18 cellular contexts compared by ENCODE assay signal in the genomic region with DNA sequence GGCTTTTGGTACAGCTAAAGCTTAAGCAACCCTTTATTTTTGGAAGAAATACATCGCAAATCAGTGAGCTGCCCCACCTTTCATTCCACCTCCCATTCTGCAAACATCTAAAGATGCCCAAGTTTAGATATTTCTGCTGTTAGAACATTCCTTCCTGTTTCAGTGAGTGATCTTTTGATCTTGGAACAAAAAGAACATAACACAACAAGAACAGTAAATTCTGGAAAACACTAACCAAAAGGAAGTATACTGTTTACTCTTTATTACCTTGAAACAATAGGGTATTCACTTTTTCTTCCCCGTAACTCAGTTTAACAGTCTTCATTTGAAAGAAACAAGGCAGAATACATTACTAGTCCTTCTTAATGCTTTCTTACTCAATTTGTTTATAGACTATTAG. TPM values are rescaled to one million over a fixed set of nuclear protein-coding genes. Genes with fewer than 3 reads are reported as not detected.
A peak's percentile ranks its signal among the peaks of the same experiment; 100 is the strongest.
DNase-seq lines count a peak whose midpoint lies in the region; ATAC-seq, FAIRE-seq and TF ChIP-seq lines count a peak whose summit lies in the region.
"Had no signal": no experiment of that assay in that cellular context is flagged by ENCODE, and none has a peak within 500 bp of the region (broad histone marks: within the 10 kb centered on the region; RNA-seq: fewer than 3 reads in every experiment).

No MANE protein-coding gene starts in this region.

- ATAC-seq in activated T-helper 17 cell treated with anti-CD3 and anti-CD28 coated beads, Interleukin-2, amount 50 U/mL, for 72 hours (replicated peaks) = no peak
- no peak for ATAC-seq in stimulated activated effector memory CD8-positive, alpha-beta T cell treated with anti-CD3 and anti-CD28 coated beads, Interleukin-12 subunit alpha, Interleukin-12 subunit beta, amount 100 ng/mL, for 72 hours
- ATAC-seq in GM18505 (IDR thresholded peaks at IDR 0.05; ENCODE audit: unreplicated experiment) = no peak
- no peak for ATAC-seq in stimulated activated naive CD8-positive, alpha-beta T cell treated with anti-CD3 and anti-CD28 coated beads, Interleukin-15, amount 100 ng/mL, for 72 hours

- H3K4me1 ChIP-seq in endothelial cell of umbilical vein (ENCODE audit: control insufficient read depth, extremely low read depth, insufficient read depth, low read length) = peaks cover 47% of the 10 kb centered on the region

- no peaks in the 10 kb centered on the region for H3K4me1 Mint-ChIP-seq in activated naive CD8-positive, alpha-beta T cell (ENCODE audit: low read depth)
- no peaks in the 10 kb centered on the region for H3K4me1 Mint-ChIP-seq in activated naive CD8-positive, alpha-beta T cell treated with anti-CD3 and anti-CD28 coated beads for 36 hours
- H3K4me1 Mint-ChIP-seq in activated T-helper 17 cell treated with anti-CD3 and anti-CD28 coated beads, Interleukin-2, amount 50 U/mL, for 72 hours = no peaks in the 10 kb centered on the region
- peaks cover 5% of the 10 kb centered on the region for H3K4me1 Mint-ChIP-seq in stimulated activated effector memory CD8-positive, alpha-beta T cell treated with anti-CD3 and anti-CD28 coated beads, Interleukin-12 subunit alpha, Interleukin-12 subunit beta, amount 100 ng/mL, for 72 hours
- no peaks in the 10 kb centered on the region for H3K4me1 Mint-ChIP-seq in stimulated activated naive CD8-positive, alpha-beta T cell treated with anti-CD3 and anti-CD28 coated beads, Interleukin-15, amount 100 ng/mL, for 72 hours

- H3K9me3 ChIP-seq in endothelial cell of umbilical vein (replicated peaks; ENCODE audit: control insufficient read depth, insufficient read depth, low read length) = no peaks in the 10 kb centered on the region

- H3K27ac Mint-ChIP-seq in activated naive CD8-positive, alpha-beta T cell = peak overlapping the region; percentile 16
- no peak overlapping the region for H3K27ac Mint-ChIP-seq in activated naive CD8-positive, alpha-beta T cell treated with anti-CD3 and anti-CD28 coated beads for 36 hours
- peak overlapping the region; percentile 4 for H3K27ac Mint-ChIP-seq in activated T-helper 17 cell treated with anti-CD3 and anti-CD28 coated beads, Interleukin-2, amount 50 U/mL, for 72 hours
- peak overlapping the region; percentile 60 for H3K27ac Mint-ChIP-seq in stimulated activated effector memory CD8-positive, alpha-beta T cell treated with anti-CD3 and anti-CD28 coated beads, Interleukin-12 subunit alpha, Interleukin-12 subunit beta, amount 100 ng/mL, for 72 hours
- peak overlapping the region in 1 of 2 donors; percentile 6 for H3K27ac Mint-ChIP-seq in stimulated activated naive CD8-positive, alpha-beta T cell treated with anti-CD3 and anti-CD28 coated beads, Interleukin-15, amount 100 ng/mL, for 72 hours

- FAIRE-seq in endothelial cell of umbilical vein (lab: Jason Lieb, UNC) = peak; percentile 50
- FAIRE-seq: D721Med, G401.6, GM12891 had no signal

- intact Hi-C loops in endothelial cell of umbilical vein (cut with micrococcal nuclease) = no loop called here

- H3K4me2 ChIP-seq in endothelial cell of umbilical vein (ENCODE audit: insufficient read depth, low read length) = peak overlapping the region; percentile 61

- H3K36me3 Mint-ChIP-seq in activated naive CD8-positive, alpha-beta T cell = peaks cover 2% of the 10 kb centered on the region
- H3K36me3 Mint-ChIP-seq in activated naive CD8-positive, alpha-beta T cell treated with anti-CD3 and anti-CD28 coated beads for 36 hours = peaks cover 19% of the 10 kb centered on the region
- peaks cover 99% of the 10 kb centered on the region for H3K36me3 Mint-ChIP-seq in activated T-helper 17 cell treated with anti-CD3 and anti-CD28 coated beads, Interleukin-2, amount 50 U/mL, for 72 hours (ENCODE audit: low read depth)
- peaks cover 100% of the 10 kb centered on the region for H3K36me3 Mint-ChIP-seq in stimulated activated effector memory CD8-positive, alpha-beta T cell treated with anti-CD3 and anti-CD28 coated beads, Interleukin-12 subunit alpha, Interleukin-12 subunit beta, amount 100 ng/mL, for 72 hours

- POLR2A ChIA-PET in endothelial cell of umbilical vein (lab: Charles Lee) = interaction anchor here (0.8 kb wide), 1 partner anchor 13 kb away, joined by 6 read pairs; no protein-coding TSS in a partner anchor

- H4K20me1 ChIP-seq in endothelial cell of umbilical vein (replicated peaks; ENCODE audit: control insufficient read depth, extremely low read depth, insufficient read depth, low read length) = no peaks in the 10 kb centered on the region

- BruUV-seq in endothelial cell of umbilical vein (replicated peaks; lab: Mats Ljungman, UMichigan) = no TSS peak

- H3K9me3 Mint-ChIP-seq in activated naive CD8-positive, alpha-beta T cell (ENCODE audit: low read depth) = no peaks in the 10 kb centered on the region
- H3K9me3 Mint-ChIP-seq in activated naive CD8-positive, alpha-beta T cell treated with anti-CD3 and anti-CD28 coated beads for 36 hours = no peaks in the 10 kb centered on the region
- no peaks in the 10 kb centered on the region for H3K9me3 Mint-ChIP-seq in activated T-helper 17 cell treated with anti-CD3 and anti-CD28 coated beads, Interleukin-2, amount 50 U/mL, for 72 hours
- no peaks in the 10 kb centered on the region for H3K9me3 Mint-ChIP-seq in stimulated activated effector memory CD8-positive, alpha-beta T cell treated with anti-CD3 and anti-CD28 coated beads, Interleukin-12 subunit alpha, Interleukin-12 subunit beta, amount 100 ng/mL, for 72 hours
- no peaks in the 10 kb centered on the region for H3K9me3 Mint-ChIP-seq in stimulated activated naive CD8-positive, alpha-beta T cell treated with anti-CD3 and anti-CD28 coated beads, Interleukin-15, amount 100 ng/mL, for 72 hours

- CTCF ChIA-PET in endothelial cell of umbilical vein (lab: Charles Lee) = interaction anchor here (1.1 to 1.9 kb wide), 4 partner anchors 13 to 100 kb away, joined by 4 to 6 read pairs (median 4); partner anchors contain the start of gene HNRNPR

- no peak for TF ChIP-seq CTCF in endothelial cell of umbilical vein (IDR thresholded peaks at IDR 0.05; ENCODE audit: extremely low read depth in 1 of 2, insufficient read depth in 1 of 2, low read depth in 1 of 2, low read length in 2 of 2)

- peaks cover 4 to 5% of the 10 kb centered on the region in 2 experiments for H3K36me3 ChIP-seq in endothelial cell of umbilical vein (ENCODE audit: control insufficient read depth in 2 of 2, extremely low read depth in 1 of 2, insufficient read depth in 2 of 2, low read length in 2 of 2)

- H3K27ac ChIP-seq in endothelial cell of umbilical vein (ENCODE audit: insufficient read depth, low read depth, low read length) = peak overlapping the region; percentile 52

- dilution Hi-C loops in endothelial cell of umbilical vein (cut with MboI; ENCODE audit: extremely low pct_ligation_motif_present, low sequenced_read_pairs) = no loop called here

- peak overlapping the region; percentile 2 for H3K9ac ChIP-seq in endothelial cell of umbilical vein (replicated peaks; ENCODE audit: extremely low read depth, insufficient read depth, low read length)

- no peaks in the 10 kb centered on the region for H3K27me3 ChIP-seq in endothelial cell of umbilical vein (ENCODE audit: control insufficient read depth in 2 of 2, insufficient read depth in 2 of 2, low read length in 2 of 2)

- H3K27me3 Mint-ChIP-seq in activated naive CD8-positive, alpha-beta T cell = no peaks in the 10 kb centered on the region
- no peaks in the 10 kb centered on the region for H3K27me3 Mint-ChIP-seq in activated naive CD8-positive, alpha-beta T cell treated with anti-CD3 and anti-CD28 coated beads for 36 hours
- H3K27me3 Mint-ChIP-seq in activated T-helper 17 cell treated with anti-CD3 and anti-CD28 coated beads, Interleukin-2, amount 50 U/mL, for 72 hours = no peaks in the 10 kb centered on the region
- H3K27me3 Mint-ChIP-seq in stimulated activated naive CD8-positive, alpha-beta T cell treated with anti-CD3 and anti-CD28 coated beads, Interleukin-15, amount 100 ng/mL, for 72 hours = no peaks in the 10 kb centered on the region

- no peak for DNase-seq in activated naive CD8-positive, alpha-beta T cell treated with anti-CD3 and anti-CD28 coated beads for 36 hours
- DNase-seq in endothelial cell of umbilical vein (ENCODE audit: low read depth, low spot score) = peak; percentile 54
- DNase-seq in stimulated activated effector memory CD8-positive, alpha-beta T cell treated with anti-CD3 and anti-CD28 coated beads, Interleukin-12 subunit alpha, Interleukin-12 subunit beta, amount 100 ng/mL, for 72 hours (ENCODE audit: low spot score in 2 of 2) = no peak
- no peak for DNase-seq in stimulated activated naive CD8-positive, alpha-beta T cell treated with anti-CD3 and anti-CD28 coated beads, Interleukin-15, amount 100 ng/mL, for 72 hours
- no peak for DNase-seq in NCI-H1694 (lab: John Stamatoyannopoulos, UW)
- DNase-seq: DMS79 treated with DMSO at 0.1 percent for 48 hours; GOT3; KBM-7; NCI-H1048; NCI-H69; NK-92 treated with Interleukin-12 subunit alpha and Interleukin-12 subunit beta, amount 100 ng/mL, for 24 hours; OCI-M1 had no signal

- TF ChIP-seq POLR2A in endothelial cell of umbilical vein (IDR thresholded peaks at IDR 0.05; ENCODE audit: low read depth, low read length) = no peak
- no peak for TF ChIP-seq POLR2A in GM18505 (IDR thresholded peaks at IDR 0.05; ENCODE audit: borderline replicate concordance, extremely low read depth, insufficient read depth, insufficient read length)

- H3K4me3 Mint-ChIP-seq in activated naive CD8-positive, alpha-beta T cell = no peak overlapping the region
- no peak overlapping the region for H3K4me3 Mint-ChIP-seq in activated naive CD8-positive, alpha-beta T cell treated with anti-CD3 and anti-CD28 coated beads for 36 hours
- no peak overlapping the region for H3K4me3 Mint-ChIP-seq in activated T-helper 17 cell treated with anti-CD3 and anti-CD28 coated beads, Interleukin-2, amount 50 U/mL, for 72 hours
- H3K4me3 Mint-ChIP-seq in stimulated activated effector memory CD8-positive, alpha-beta T cell treated with anti-CD3 and anti-CD28 coated beads, Interleukin-12 subunit alpha, Interleukin-12 subunit beta, amount 100 ng/mL, for 72 hours = no peak overlapping the region
- no peak overlapping the region for H3K4me3 Mint-ChIP-seq in stimulated activated naive CD8-positive, alpha-beta T cell treated with anti-CD3 and anti-CD28 coated beads, Interleukin-15, amount 100 ng/mL, for 72 hours

- no peak overlapping the region for H2AFZ ChIP-seq in endothelial cell of umbilical vein (ENCODE audit: low read depth, low read length)

- no peaks in the 10 kb centered on the region for H3K9me1 ChIP-seq in endothelial cell of umbilical vein (replicated peaks; ENCODE audit: control insufficient read depth, extremely low read depth, insufficient read depth, low read length)

- peaks cover 9% of the 10 kb centered on the region for H3K79me2 ChIP-seq in endothelial cell of umbilical vein (ENCODE audit: control insufficient read depth, insufficient read depth, low read length)

- no peak overlapping the region for H3K4me3 ChIP-seq in endothelial cell of umbilical vein (replicated peaks in 1 of 3; ENCODE audit: insufficient read depth in 1 of 3, low read depth in 1 of 3, low read length in 3 of 3)

RNA-seq across cellular contexts. Expression of gene HNRNPR, which starts 40.6 kb away (rescaled TPM):
- total RNA-seq in activated naive CD8-positive, alpha-beta T cell treated with anti-CD3 and anti-CD28 coated beads for 36 hours = 100 to 1,000 TPM; 207 to 212 TPM
- 100 to 1,000 TPM; 110 to 193 TPM for total RNA-seq in activated T-helper 17 cell treated with anti-CD3 and anti-CD28 coated beads, Interleukin-2, amount 50 U/mL, for 72 hours
- 165 and 171 TPM in 2 replicates for total RNA-seq in endothelial cell of umbilical vein
- 67.6 and 111 TPM in 2 replicates for polyA plus RNA-seq in endothelial cell of umbilical vein
- polyA plus RNA-seq in endothelial cell of umbilical vein (2011; cell fraction: cytosol; rRNA removed) = 112 and 114 TPM in 2 replicates
- 62.0 and 118 TPM in 2 replicates for polyA plus RNA-seq in endothelial cell of umbilical vein (2011; cell fraction: nucleus; rRNA removed)
- 120 and 179 TPM in 2 replicates for polyA plus RNA-seq in endothelial cell of umbilical vein (2012)
- 137 and 153 TPM in 2 replicates for polyA minus RNA-seq in endothelial cell of umbilical vein
- polyA minus RNA-seq in endothelial cell of umbilical vein (2011; cell fraction: cytosol; rRNA and poly(A)+ RNA removed) = 92.5 TPM
- polyA minus RNA-seq in endothelial cell of umbilical vein (2011; cell fraction: nucleus; rRNA and poly(A)+ RNA removed) = 84.0 and 91.4 TPM in 2 replicates
